In genomic region chr5:78547171-78547570, GRCh38 we compare ENCODE assay signal across 11 cellular contexts.
DNase-seq lines count a peak whose midpoint lies in the region; ATAC-seq and TF ChIP-seq lines count a peak whose summit lies in the region.
"Had no signal": no experiment of that assay in that cellular context is flagged by ENCODE, and none has a peak within 500 bp of the region (broad histone marks: within the 10 kb centered on the region; RNA-seq: fewer than 3 reads in every experiment).

No MANE protein-coding gene starts in this region.

- no peak for ATAC-seq in thoracic aorta (ENCODE audit: insufficient number of reproducible peaks, low FRiP score, low read depth)
- ATAC-seq in HG03108 (IDR thresholded peaks at IDR 0.05; ENCODE audit: unreplicated experiment), result no peak

- peak overlapping the region; percentile 89 to 92 for H3K27ac ChIP-seq in thoracic aorta
- H3K27ac ChIP-seq: WERI-Rb-1 had no signal

- H3K4me1 Mint-ChIP-seq in dendritic cell treated with granulocyte-macrophage colony-stimulating factor and Interleukin-4, amounts not matched to agents 40 ng/mL and 50 ng/mL, for 4 days (ENCODE audit: low read depth), result peaks cover 100% of the 10 kb centered on the region
- peaks cover 27% of the 10 kb centered on the region for H3K4me1 Mint-ChIP-seq in mesothelial cell of epicardium
- peaks cover 7% of the 10 kb centered on the region for H3K4me1 Mint-ChIP-seq in activated CD4-positive, alpha-beta memory T cell treated with anti-CD3 and anti-CD28 coated beads, Interleukin-2, amount 10 ng/mL, durations not matched to agents 7 days and 5 days

- no peaks in the 10 kb centered on the region for H3K27me3 Mint-ChIP-seq in dendritic cell treated with granulocyte-macrophage colony-stimulating factor and Interleukin-4, amounts not matched to agents 40 ng/mL and 50 ng/mL, for 4 days
- no peaks in the 10 kb centered on the region for H3K27me3 Mint-ChIP-seq in mesothelial cell of epicardium (ENCODE audit: low read depth)
- H3K27me3 Mint-ChIP-seq in activated CD4-positive, alpha-beta memory T cell treated with anti-CD3 and anti-CD28 coated beads, Interleukin-2, amount 10 ng/mL, durations not matched to agents 7 days and 5 days, result peaks cover 9% of the 10 kb centered on the region

- POLR2A ChIA-PET in activated CD4-positive, alpha-beta memory T cell treated with anti-CD3 and anti-CD28 coated beads, Interleukin-2, amount 10 ng/mL, durations not matched to agents 7 days and 5 days (lab: Charles Lee), result no interaction called here

- CTCF ChIA-PET in activated CD4-positive, alpha-beta memory T cell treated with anti-CD3 and anti-CD28 coated beads, Interleukin-2, amount 10 ng/mL, durations not matched to agents 7 days and 5 days (lab: Charles Lee), result no interaction called here

- TF ChIP-seq CTCF in mesothelial cell of epicardium (IDR thresholded peaks at IDR 0.05; ENCODE audit: unreplicated experiment) (no peak), thoracic aorta (IDR thresholded peaks at IDR 0.05) (no peak)

- no peaks in the 10 kb centered on the region for H3K27me3 ChIP-seq in thoracic aorta (replicated peaks; ENCODE audit: insufficient read depth)

- peak overlapping the region; percentile 34 for H3K4me3 ChIP-seq in thoracic aorta

- peak overlapping the region; percentile 71 for H3K4me3 Mint-ChIP-seq in dendritic cell treated with granulocyte-macrophage colony-stimulating factor and Interleukin-4, amounts not matched to agents 40 ng/mL and 50 ng/mL, for 4 days
- no peak overlapping the region for H3K4me3 Mint-ChIP-seq in mesothelial cell of epicardium
- H3K4me3 Mint-ChIP-seq in activated CD4-positive, alpha-beta memory T cell treated with anti-CD3 and anti-CD28 coated beads, Interleukin-2, amount 10 ng/mL, durations not matched to agents 7 days and 5 days, result no peak overlapping the region
- H3K4me3 Mint-ChIP-seq: activated T-helper 1 cell treated with anti-CD3 and anti-CD28 coated beads, Interleukin-12 subunit alpha, Interleukin-12 subunit beta, Interleukin-2, Interleukin-4 antibody, amounts not matched to agents 30 ng/mL and 10 ng/mL and 1 ng/mL, durations not matched to agents 14 hours and 24 hours and 36 hours had no signal

- DNase-seq in LHCN-M2 (ENCODE audit: low read depth) (peak; percentile 48), mesothelial cell of epicardium (ENCODE audit: low spot score in 2 of 2, unreplicated experiment in 2 of 2) (no peak), thoracic aorta (ENCODE audit: low spot score) (no peak), retina (no peak), NCI-H1694 (lab: John Stamatoyannopoulos, UW) (no peak)
- DNase-seq in activated CD4-positive, alpha-beta memory T cell treated with anti-CD3 and anti-CD28 coated beads, Interleukin-2, amount 10 ng/mL, durations not matched to agents 7 days and 5 days, result no peak
- DNase-seq: effector CD4-positive, alpha-beta T cell; WERI-Rb-1 had no signal

- no peaks in the 10 kb centered on the region for H3K9me3 ChIP-seq in thoracic aorta

- no peaks in the 10 kb centered on the region for H3K36me3 ChIP-seq in thoracic aorta

- H3K36me3 Mint-ChIP-seq in dendritic cell treated with granulocyte-macrophage colony-stimulating factor and Interleukin-4, amounts not matched to agents 40 ng/mL and 50 ng/mL, for 4 days (ENCODE audit: low read depth), result peaks cover 54% of the 10 kb centered on the region
- H3K36me3 Mint-ChIP-seq in mesothelial cell of epicardium, result peaks cover 10% of the 10 kb centered on the region
- no peaks in the 10 kb centered on the region for H3K36me3 Mint-ChIP-seq in activated CD4-positive, alpha-beta memory T cell treated with anti-CD3 and anti-CD28 coated beads, Interleukin-2, amount 10 ng/mL, durations not matched to agents 7 days and 5 days (ENCODE audit: low read depth)

- no peaks in the 10 kb centered on the region for H3K9me3 Mint-ChIP-seq in dendritic cell treated with granulocyte-macrophage colony-stimulating factor and Interleukin-4, amounts not matched to agents 40 ng/mL and 50 ng/mL, for 4 days
- peaks cover 9% of the 10 kb centered on the region for H3K9me3 Mint-ChIP-seq in mesothelial cell of epicardium
- H3K9me3 Mint-ChIP-seq in activated CD4-positive, alpha-beta memory T cell treated with anti-CD3 and anti-CD28 coated beads, Interleukin-2, amount 10 ng/mL, durations not matched to agents 7 days and 5 days, result no peaks in the 10 kb centered on the region
- H3K9me3 Mint-ChIP-seq: activated T-helper 1 cell treated with anti-CD3 and anti-CD28 coated beads, Interleukin-12 subunit alpha, Interleukin-12 subunit beta, Interleukin-2, Interleukin-4 antibody, amounts not matched to agents 30 ng/mL and 10 ng/mL and 1 ng/mL, durations not matched to agents 14 hours and 24 hours and 36 hours had no signal

- intact Hi-C loops in dendritic cell treated with granulocyte-macrophage colony-stimulating factor and Interleukin-4, amounts not matched to agents 40 ng/mL and 50 ng/mL, for 4 days (cut with micrococcal nuclease), result no loop called here

- H3K4me1 ChIP-seq in thoracic aorta (ENCODE audit: control insufficient read depth in 1 of 2, low read depth in 2 of 2), result peaks cover 20 to 70% of the 10 kb centered on the region in 2 donors

- H3K27ac Mint-ChIP-seq in dendritic cell treated with granulocyte-macrophage colony-stimulating factor and Interleukin-4, amounts not matched to agents 40 ng/mL and 50 ng/mL, for 4 days, result peak overlapping the region; percentile 91
- peak overlapping the region; percentile 43 for H3K27ac Mint-ChIP-seq in mesothelial cell of epicardium
- no peak overlapping the region for H3K27ac Mint-ChIP-seq in activated CD4-positive, alpha-beta memory T cell treated with anti-CD3 and anti-CD28 coated beads, Interleukin-2, amount 10 ng/mL, durations not matched to agents 7 days and 5 days
- H3K27ac Mint-ChIP-seq: activated T-helper 1 cell treated with anti-CD3 and anti-CD28 coated beads, Interleukin-12 subunit alpha, Interleukin-12 subunit beta, Interleukin-2, Interleukin-4 antibody, amounts not matched to agents 30 ng/mL and 10 ng/mL and 1 ng/mL, durations not matched to agents 14 hours and 24 hours and 36 hours had no signal
